2 cellular contexts compared by ENCODE assay signal in the genomic region with DNA sequence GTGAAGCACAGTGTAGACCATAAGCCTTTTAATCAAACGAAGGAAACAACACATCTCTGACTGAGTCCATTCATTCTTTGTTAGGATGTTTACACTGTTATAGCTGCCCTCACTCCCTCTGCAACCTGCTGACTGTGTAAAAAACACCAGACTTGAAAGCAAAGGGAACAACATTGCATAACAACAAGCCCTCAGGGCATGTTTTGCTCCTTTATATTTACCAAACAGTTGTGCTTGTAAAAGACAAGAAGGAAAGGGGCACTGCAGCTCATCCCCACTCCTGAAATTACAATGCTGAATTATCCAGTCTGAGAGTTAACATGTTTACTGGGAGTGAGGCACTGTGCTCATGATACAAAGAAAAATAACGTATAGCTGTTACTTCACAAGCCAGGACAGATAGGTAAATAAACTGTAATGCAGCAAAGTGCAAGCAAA.
TF ChIP-seq lines count a peak whose summit lies in the region.

No MANE protein-coding gene starts in this region.

TF ChIP-seq in GM12891, 5 proteins besides CTCF, POLR2A, EP300 and RAD21:
- no peak for TF ChIP-seq POLR2AphosphoS5 (IDR thresholded peaks at IDR 0.05; ENCODE audit: low read depth, low read length)
- no peak for TF ChIP-seq SPI1 (IDR thresholded peaks at IDR 0.05; ENCODE audit: low read depth, low read length)
- TF ChIP-seq POU2F2 (IDR thresholded peaks at IDR 0.05; ENCODE audit: low read depth, low read length), result no peak
- TF ChIP-seq TAF1 (IDR thresholded peaks at IDR 0.05; ENCODE audit: low read depth, low read length), result no peak
- no peak for TF ChIP-seq PAX5 (IDR thresholded peaks at IDR 0.05; ENCODE audit: insufficient read depth, low read length, severe bottlenecking)

TF ChIP-seq in H1, 55 proteins besides CTCF, POLR2A, EP300 and RAD21:
- TF ChIP-seq, protein P1, sequence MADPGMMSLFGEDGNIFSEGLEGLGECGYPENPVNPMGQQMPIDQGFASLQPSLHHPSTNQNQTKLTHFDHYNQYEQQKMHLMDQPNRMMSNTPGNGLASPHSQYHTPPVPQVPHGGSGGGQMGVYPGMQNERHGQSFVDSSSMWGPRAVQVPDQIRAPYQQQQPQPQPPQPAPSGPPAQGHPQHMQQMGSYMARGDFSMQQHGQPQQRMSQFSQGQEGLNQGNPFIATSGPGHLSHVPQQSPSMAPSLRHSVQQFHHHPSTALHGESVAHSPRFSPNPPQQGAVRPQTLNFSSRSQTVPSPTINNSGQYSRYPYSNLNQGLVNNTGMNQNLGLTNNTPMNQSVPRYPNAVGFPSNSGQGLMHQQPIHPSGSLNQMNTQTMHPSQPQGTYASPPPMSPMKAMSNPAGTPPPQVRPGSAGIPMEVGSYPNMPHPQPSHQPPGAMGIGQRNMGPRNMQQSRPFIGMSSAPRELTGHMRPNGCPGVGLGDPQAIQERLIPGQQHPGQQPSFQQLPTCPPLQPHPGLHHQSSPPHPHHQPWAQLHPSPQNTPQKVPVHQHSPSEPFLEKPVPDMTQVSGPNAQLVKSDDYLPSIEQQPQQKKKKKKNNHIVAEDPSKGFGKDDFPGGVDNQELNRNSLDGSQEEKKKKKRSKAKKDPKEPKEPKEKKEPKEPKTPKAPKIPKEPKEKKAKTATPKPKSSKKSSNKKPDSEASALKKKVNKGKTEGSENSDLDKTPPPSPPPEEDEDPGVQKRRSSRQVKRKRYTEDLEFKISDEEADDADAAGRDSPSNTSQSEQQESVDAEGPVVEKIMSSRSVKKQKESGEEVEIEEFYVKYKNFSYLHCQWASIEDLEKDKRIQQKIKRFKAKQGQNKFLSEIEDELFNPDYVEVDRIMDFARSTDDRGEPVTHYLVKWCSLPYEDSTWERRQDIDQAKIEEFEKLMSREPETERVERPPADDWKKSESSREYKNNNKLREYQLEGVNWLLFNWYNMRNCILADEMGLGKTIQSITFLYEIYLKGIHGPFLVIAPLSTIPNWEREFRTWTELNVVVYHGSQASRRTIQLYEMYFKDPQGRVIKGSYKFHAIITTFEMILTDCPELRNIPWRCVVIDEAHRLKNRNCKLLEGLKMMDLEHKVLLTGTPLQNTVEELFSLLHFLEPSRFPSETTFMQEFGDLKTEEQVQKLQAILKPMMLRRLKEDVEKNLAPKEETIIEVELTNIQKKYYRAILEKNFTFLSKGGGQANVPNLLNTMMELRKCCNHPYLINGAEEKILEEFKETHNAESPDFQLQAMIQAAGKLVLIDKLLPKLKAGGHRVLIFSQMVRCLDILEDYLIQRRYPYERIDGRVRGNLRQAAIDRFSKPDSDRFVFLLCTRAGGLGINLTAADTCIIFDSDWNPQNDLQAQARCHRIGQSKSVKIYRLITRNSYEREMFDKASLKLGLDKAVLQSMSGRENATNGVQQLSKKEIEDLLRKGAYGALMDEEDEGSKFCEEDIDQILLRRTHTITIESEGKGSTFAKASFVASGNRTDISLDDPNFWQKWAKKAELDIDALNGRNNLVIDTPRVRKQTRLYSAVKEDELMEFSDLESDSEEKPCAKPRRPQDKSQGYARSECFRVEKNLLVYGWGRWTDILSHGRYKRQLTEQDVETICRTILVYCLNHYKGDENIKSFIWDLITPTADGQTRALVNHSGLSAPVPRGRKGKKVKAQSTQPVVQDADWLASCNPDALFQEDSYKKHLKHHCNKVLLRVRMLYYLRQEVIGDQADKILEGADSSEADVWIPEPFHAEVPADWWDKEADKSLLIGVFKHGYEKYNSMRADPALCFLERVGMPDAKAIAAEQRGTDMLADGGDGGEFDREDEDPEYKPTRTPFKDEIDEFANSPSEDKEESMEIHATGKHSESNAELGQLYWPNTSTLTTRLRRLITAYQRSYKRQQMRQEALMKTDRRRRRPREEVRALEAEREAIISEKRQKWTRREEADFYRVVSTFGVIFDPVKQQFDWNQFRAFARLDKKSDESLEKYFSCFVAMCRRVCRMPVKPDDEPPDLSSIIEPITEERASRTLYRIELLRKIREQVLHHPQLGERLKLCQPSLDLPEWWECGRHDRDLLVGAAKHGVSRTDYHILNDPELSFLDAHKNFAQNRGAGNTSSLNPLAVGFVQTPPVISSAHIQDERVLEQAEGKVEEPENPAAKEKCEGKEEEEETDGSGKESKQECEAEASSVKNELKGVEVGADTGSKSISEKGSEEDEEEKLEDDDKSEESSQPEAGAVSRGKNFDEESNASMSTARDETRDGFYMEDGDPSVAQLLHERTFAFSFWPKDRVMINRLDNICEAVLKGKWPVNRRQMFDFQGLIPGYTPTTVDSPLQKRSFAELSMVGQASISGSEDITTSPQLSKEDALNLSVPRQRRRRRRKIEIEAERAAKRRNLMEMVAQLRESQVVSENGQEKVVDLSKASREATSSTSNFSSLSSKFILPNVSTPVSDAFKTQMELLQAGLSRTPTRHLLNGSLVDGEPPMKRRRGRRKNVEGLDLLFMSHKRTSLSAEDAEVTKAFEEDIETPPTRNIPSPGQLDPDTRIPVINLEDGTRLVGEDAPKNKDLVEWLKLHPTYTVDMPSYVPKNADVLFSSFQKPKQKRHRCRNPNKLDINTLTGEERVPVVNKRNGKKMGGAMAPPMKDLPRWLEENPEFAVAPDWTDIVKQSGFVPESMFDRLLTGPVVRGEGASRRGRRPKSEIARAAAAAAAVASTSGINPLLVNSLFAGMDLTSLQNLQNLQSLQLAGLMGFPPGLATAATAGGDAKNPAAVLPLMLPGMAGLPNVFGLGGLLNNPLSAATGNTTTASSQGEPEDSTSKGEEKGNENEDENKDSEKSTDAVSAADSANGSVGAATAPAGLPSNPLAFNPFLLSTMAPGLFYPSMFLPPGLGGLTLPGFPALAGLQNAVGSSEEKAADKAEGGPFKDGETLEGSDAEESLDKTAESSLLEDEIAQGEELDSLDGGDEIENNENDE (IDR thresholded peaks at IDR 0.05; ENCODE audit: insufficient replicate concordance, low read length), result no peak
- TF ChIP-seq CBX8 (IDR thresholded peaks at IDR 0.05; ENCODE audit: borderline replicate concordance, low read depth, low read length) (no peak), E2F6 (IDR thresholded peaks at IDR 0.05) (no peak), KDM4A (IDR thresholded peaks at IDR 0.05; ENCODE audit: low read depth, low read length, severe bottlenecking) (no peak), SP2 (IDR thresholded peaks at IDR 0.05; ENCODE audit: low read length) (no peak), TCF12 (IDR thresholded peaks at IDR 0.05; ENCODE audit: low read depth, low read length) (no peak), SP1 (IDR thresholded peaks at IDR 0.05; ENCODE audit: low read depth, low read length) (no peak), FOSL1 (IDR thresholded peaks at IDR 0.05; ENCODE audit: insufficient read depth, low read depth, low read length) (no peak), TBP (IDR thresholded peaks at IDR 0.05; ENCODE audit: low read depth, low read length) (no peak)
